Comparison of ENCODE assay signal across 6 cellular contexts in genomic region chrX:68743754-68744153, GRCh38.
"Had no signal": no experiment of that assay in that cellular context is flagged by ENCODE, and none has a peak within 500 bp of the region (broad histone marks: within the 10 kb centered on the region; RNA-seq: fewer than 3 reads in every experiment).

No MANE protein-coding gene starts in this region.

- DNase-seq: H9, HCEC 1CT, HFFc6, IMR-90, KBM-7 had no signal

- H3K4me3 ChIP-seq: GM23338 had no signal

- ATAC-seq: GM23338 had no signal
